21 cellular contexts compared by ENCODE assay signal in genomic region chr6:129680633-129681032, GRCh38. TPM values are rescaled to one million over a fixed set of nuclear protein-coding genes. Genes with fewer than 3 reads are reported as not detected.
DNase-seq lines count a peak whose midpoint lies in the region; ATAC-seq, FAIRE-seq and TF ChIP-seq lines count a peak whose summit lies in the region.
"Had no signal": no experiment of that assay in that cellular context is flagged by ENCODE, and none has a peak within 500 bp of the region (broad histone marks: within the 10 kb centered on the region; RNA-seq: fewer than 3 reads in every experiment).

No MANE protein-coding gene starts in this region.

- H3K36me3 ChIP-seq in heart left ventricle = no peaks in the 10 kb centered on the region
- no peaks in the 10 kb centered on the region for H3K36me3 ChIP-seq in astrocyte (ENCODE audit: insufficient read depth, low read length)
- H3K36me3 ChIP-seq in neuronal stem cell (replicated peaks in 1 of 2; ENCODE audit: control insufficient read depth in 2 of 2, insufficient read depth in 2 of 2, low read length in 2 of 2) = no peaks in the 10 kb centered on the region
- no peaks in the 10 kb centered on the region for H3K36me3 ChIP-seq in tibial artery
- H3K36me3 ChIP-seq: WERI-Rb-1 had no signal

- no peaks in the 10 kb centered on the region for H3K9me3 Mint-ChIP-seq in astrocyte (ENCODE audit: unreplicated experiment)
- H3K9me3 Mint-ChIP-seq: activated T-helper 17 cell treated with anti-CD3 and anti-CD28 coated beads, Interleukin-2, amount 50 U/mL, for 72 hours had no signal

- intact Hi-C loops in heart left ventricle (cut with DNase I) (no loop called here), left ventricle myocardium superior (cut with micrococcal nuclease) (no loop called here), tibial artery (cut with DNase I; ENCODE audit: low total_unique reads) (no loop called here), posterior cingulate gyrus (cut with DNase I) (no loop called here)

- no peak overlapping the region for H2AFZ ChIP-seq in astrocyte (ENCODE audit: low read depth, low read length)
- H2AFZ ChIP-seq in neuronal stem cell (ENCODE audit: low read length) = peak overlapping the region; percentile 38

- peaks cover 13% of the 10 kb centered on the region for H3K36me3 Mint-ChIP-seq in astrocyte (ENCODE audit: low read depth, unreplicated experiment)

- no peak overlapping the region for H3K4ac ChIP-seq in neuronal stem cell (ENCODE audit: low read length)

- 70 to 77% (median 74%) methylated on average over 4 of the region's 4 CpGs for WGBS in heart left ventricle, 4 donors
- no CpG with 5 or more reads among the region's 4 CpGs for WGBS in neuronal stem cell (ENCODE audit: extremely low coverage in 2 of 2, insufficient read length in 2 of 2, insufficient replicate concordance in 1 of 2), 2 donors

- no peak overlapping the region for H2AK5ac ChIP-seq in neuronal stem cell (ENCODE audit: low read depth, low read length)

- no peaks in the 10 kb centered on the region for H4K20me1 ChIP-seq in astrocyte (ENCODE audit: insufficient read depth, low read length)

- no peak overlapping the region for H4K91ac ChIP-seq in neuronal stem cell (ENCODE audit: low read depth, low read length, poor library complexity)

- H3K4me1 ChIP-seq in heart left ventricle = peaks cover 0 to 82% (median 18%) of the 10 kb centered on the region in 12 donors
- H3K4me1 ChIP-seq in astrocyte (ENCODE audit: insufficient read depth, low read length) = peaks cover 39% of the 10 kb centered on the region
- peaks cover 0 to 7% of the 10 kb centered on the region in 2 donors for H3K4me1 ChIP-seq in neuronal stem cell (ENCODE audit: control insufficient read depth in 2 of 2, insufficient read depth in 1 of 2, low read depth in 1 of 2, low read length in 2 of 2)
- peaks cover 0 to 59% (median 8%) of the 10 kb centered on the region in 4 donors for H3K4me1 ChIP-seq in tibial artery

- no peak overlapping the region for H3K18ac ChIP-seq in neuronal stem cell (ENCODE audit: low read length)

- H3K4me3 ChIP-seq in heart left ventricle = no peak overlapping the region
- no peak overlapping the region for H3K4me3 ChIP-seq in astrocyte (ENCODE audit: insufficient read depth, low read depth, low read length)
- H3K4me3 ChIP-seq in neuronal stem cell (ENCODE audit: low read length in 2 of 2) = no peak overlapping the region
- H3K4me3 ChIP-seq in tibial artery = no peak overlapping the region
- no peak overlapping the region for H3K4me3 ChIP-seq in foreskin fibroblast (ENCODE audit: low read depth in 1 of 2, low read length in 2 of 2)
- H3K4me3 ChIP-seq: coronary artery had no signal

- H3K9ac ChIP-seq in astrocyte (ENCODE audit: low read length) (no peak overlapping the region), neuronal stem cell (ENCODE audit: low read depth, low read length, poor library complexity) (no peak overlapping the region)

- H2BK12ac ChIP-seq in neuronal stem cell (ENCODE audit: low read length) = no peak overlapping the region

- ATAC-seq in heart left ventricle (no peak), left ventricle myocardium superior (no peak), HG02840 (IDR thresholded peaks at IDR 0.05; ENCODE audit: low FRiP score, unreplicated experiment) (no peak)
- ATAC-seq: activated T-helper 17 cell treated with anti-CD3 and anti-CD28 coated beads, Interleukin-2, amount 50 U/mL, for 72 hours had no signal

- no peak overlapping the region for H3K14ac ChIP-seq in neuronal stem cell (ENCODE audit: low read length)

- no peak overlapping the region for H2BK5ac ChIP-seq in neuronal stem cell (ENCODE audit: low read length)

- H2BK15ac ChIP-seq in neuronal stem cell (ENCODE audit: low read length) = no peak overlapping the region

- H4K8ac ChIP-seq in neuronal stem cell (ENCODE audit: low read depth, low read length) = no peak overlapping the region

- no peaks in the 10 kb centered on the region for H3K27me3 Mint-ChIP-seq in astrocyte (ENCODE audit: low read depth, unreplicated experiment)
- H3K27me3 Mint-ChIP-seq: activated T-helper 17 cell treated with anti-CD3 and anti-CD28 coated beads, Interleukin-2, amount 50 U/mL, for 72 hours had no signal

- no peak overlapping the region for H2BK120ac ChIP-seq in neuronal stem cell (ENCODE audit: low read depth, low read length)

- H3K9me3 ChIP-seq in heart left ventricle (no peaks in the 10 kb centered on the region), astrocyte (ENCODE audit: insufficient read depth, low read depth, low read length) (no peaks in the 10 kb centered on the region), neuronal stem cell (replicated peaks in 1 of 2; ENCODE audit: control insufficient read depth in 2 of 2, insufficient read depth in 1 of 2, low read depth in 1 of 2, low read length in 2 of 2) (no peaks in the 10 kb centered on the region), tibial artery (no peaks in the 10 kb centered on the region)

- no peaks in the 10 kb centered on the region for H3K79me1 ChIP-seq in neuronal stem cell (ENCODE audit: low read depth, low read length)

- TF ChIP-seq CTCF in heart left ventricle (IDR thresholded peaks at IDR 0.05) (no peak), astrocyte (IDR thresholded peaks at IDR 0.05; ENCODE audit: insufficient read depth, low read depth, low read length) (no peak), tibial artery (IDR thresholded peaks at IDR 0.05) (no peak), foreskin fibroblast (IDR thresholded peaks at IDR 0.05; ENCODE audit: low read depth, low read length) (no peak)

- H3K27me3 ChIP-seq in heart left ventricle (no peaks in the 10 kb centered on the region), astrocyte (ENCODE audit: insufficient read depth, low read length) (no peaks in the 10 kb centered on the region), neuronal stem cell (ENCODE audit: control insufficient read depth in 3 of 3, insufficient read depth in 3 of 3, low read depth in 1 of 3, low read length in 3 of 3) (no peaks in the 10 kb centered on the region), tibial artery (no peaks in the 10 kb centered on the region)

- H3K27ac ChIP-seq in heart left ventricle (peak overlapping the region in 10 of 12 donors; percentile 8 to 92 (median 40)), astrocyte (ENCODE audit: low read depth, low read length) (no peak overlapping the region), neuronal stem cell (replicated peaks; ENCODE audit: low read length) (no peak overlapping the region), tibial artery (peak overlapping the region; percentile 46 to 52)
- H3K27ac ChIP-seq: WERI-Rb-1 had no signal

- no peak overlapping the region for H3K23ac ChIP-seq in neuronal stem cell (ENCODE audit: low read depth, low read length, poor library complexity)

- no peak for TF ChIP-seq POLR2A in heart left ventricle (IDR thresholded peaks at IDR 0.05)

- H3K79me2 ChIP-seq in astrocyte (ENCODE audit: insufficient read depth, low read length) = peaks cover 76% of the 10 kb centered on the region

- H3K4me3 Mint-ChIP-seq in astrocyte (ENCODE audit: unreplicated experiment) = no peak overlapping the region
- H3K4me3 Mint-ChIP-seq: activated T-helper 17 cell treated with anti-CD3 and anti-CD28 coated beads, Interleukin-2, amount 50 U/mL, for 72 hours had no signal

- DNase-seq in heart left ventricle (no peak), left ventricle myocardium superior (no peak), astrocyte (ENCODE audit: low read depth) (no peak), neuronal stem cell (ENCODE audit: low spot score) (no peak), tibial artery (no peak), posterior cingulate gyrus (no peak), foreskin fibroblast (no peak)
- DNase-seq: aorta; GOT3; midbrain; NCI-H1105 treated with DMSO at 0.1 percent for 48 hours; NCI-H2171 treated with DMSO at 0.1 percent for 48 hours; NCI-H748 treated with DMSO at 0.1 percent for 48 hours; stimulated activated naive CD4-positive, alpha-beta T cell; T-helper 1 cell; WERI-Rb-1 had no signal

- peak overlapping the region; percentile 42 for H3K27ac Mint-ChIP-seq in astrocyte (ENCODE audit: unreplicated experiment)
- H3K27ac Mint-ChIP-seq: activated T-helper 17 cell treated with anti-CD3 and anti-CD28 coated beads, Interleukin-2, amount 50 U/mL, for 72 hours had no signal

- no peak overlapping the region for H3K4me2 ChIP-seq in astrocyte (ENCODE audit: low read length)
- no peak overlapping the region for H3K4me2 ChIP-seq in neuronal stem cell (ENCODE audit: insufficient read depth, low read length, poor library complexity, severe bottlenecking)

- H3K4me1 Mint-ChIP-seq in astrocyte (ENCODE audit: low read depth, unreplicated experiment) = peaks cover 71% of the 10 kb centered on the region

- no peak for FAIRE-seq in astrocyte (lab: Jason Lieb, UNC)
- FAIRE-seq: islet of Langerhans, urothelium cell line had no signal

RNA-seq across cellular contexts. Expression of gene ARHGAP18, which starts 29.3 kb away (rescaled TPM):
- total RNA-seq in heart left ventricle (10 to 100 TPM in 2 of 9 donors, 1 to 10 TPM in 7; 2.8 to 26.4 (median 4.1) TPM), left ventricle myocardium superior (5.7 TPM), astrocyte (38.6 and 43.2 TPM in 2 replicates)
- polyA plus RNA-seq in heart left ventricle = 1 to 10 TPM; 1.6 to 2.8 TPM
- polyA plus RNA-seq in neuronal stem cell (2013, experiment 1 of 2) = 3.1 TPM
- polyA plus RNA-seq in neuronal stem cell (2013, experiment 2 of 2) = 3.2 TPM

Comparison
In these comparisons a context has a peak if more than half of its experiments do, and no peak if none do; other contexts are left out.
1. H3K27ac ChIP-seq: peak in heart left ventricle (10 of 12) and tibial artery (2 of 2); none in astrocyte (single experiment) and neuronal stem cell (single experiment).